8 cellular contexts compared by ENCODE assay signal in genomic region chr2:160353166-160353565, GRCh38.
DNase-seq lines count a peak whose midpoint lies in the region; ATAC-seq and TF ChIP-seq lines count a peak whose summit lies in the region.

No MANE protein-coding gene starts in this region.

- peak; percentile 66 for TF ChIP-seq CTCF in VCaP (conservative IDR thresholded peaks at IDR 0.05)

- no peak overlapping the region for H3K27ac Mint-ChIP-seq in naive B cell

- H3K4me3 Mint-ChIP-seq in naive B cell: no peak overlapping the region

- H3K36me3 Mint-ChIP-seq in naive B cell: peaks cover 12 to 15% of the 10 kb centered on the region in 2 donors

- H3K9me3 Mint-ChIP-seq in naive B cell: peaks cover 0 to 8% (median 2%) of the 10 kb centered on the region in 7 donors

- H3K27me3 Mint-ChIP-seq in naive B cell: no peaks in the 10 kb centered on the region

- ATAC-seq in HG02981 (IDR thresholded peaks at IDR 0.05; ENCODE audit: unreplicated experiment) (peak; percentile 63), naive B cell (ENCODE audit: low read depth in 2 of 2) (peak; percentile 55 to 67), GM19324 (IDR thresholded peaks at IDR 0.05; ENCODE audit: low FRiP score, unreplicated experiment) (no peak)

- no peak overlapping the region for H3K27ac ChIP-seq in VCaP

- peaks cover 12 to 26% (median 23%) of the 10 kb centered on the region in 3 donors for H3K4me1 Mint-ChIP-seq in naive B cell

- peak in 2 of 3 experiments; percentile 1 to 6 for DNase-seq in NCI-H1417 (lab: John Stamatoyannopoulos, UW)
- no peak for DNase-seq in NCI-H1417 treated with DMSO at 0.1 percent for 48 hours (lab: John Stamatoyannopoulos, UW)
- peak; percentile 17 for DNase-seq in naive B cell
- no peak for DNase-seq in stimulated activated CD8-positive, alpha-beta memory T cell treated with anti-CD3 and anti-CD28 coated beads, Interleukin-4, amount 100 ng/mL, for 48 hours
- no peak for DNase-seq in NCI-H226

Comparison
In these comparisons a context has a peak if more than half of its experiments do, and no peak if none do; other contexts are left out.
1. DNase-seq: peak in NCI-H1417 (2 of 3) and naive B cell (single experiment); none in NCI-H1417 treated with DMSO at 0.1 percent for 48 hours (single experiment), stimulated activated CD8-positive, alpha-beta memory T cell treated with anti-CD3 and anti-CD28 coated beads, Interleukin-4, amount 100 ng/mL, for 48 hours (single experiment) and NCI-H226 (single experiment).